Comparison of ENCODE assay signal across 14 cellular contexts in the genomic region with DNA sequence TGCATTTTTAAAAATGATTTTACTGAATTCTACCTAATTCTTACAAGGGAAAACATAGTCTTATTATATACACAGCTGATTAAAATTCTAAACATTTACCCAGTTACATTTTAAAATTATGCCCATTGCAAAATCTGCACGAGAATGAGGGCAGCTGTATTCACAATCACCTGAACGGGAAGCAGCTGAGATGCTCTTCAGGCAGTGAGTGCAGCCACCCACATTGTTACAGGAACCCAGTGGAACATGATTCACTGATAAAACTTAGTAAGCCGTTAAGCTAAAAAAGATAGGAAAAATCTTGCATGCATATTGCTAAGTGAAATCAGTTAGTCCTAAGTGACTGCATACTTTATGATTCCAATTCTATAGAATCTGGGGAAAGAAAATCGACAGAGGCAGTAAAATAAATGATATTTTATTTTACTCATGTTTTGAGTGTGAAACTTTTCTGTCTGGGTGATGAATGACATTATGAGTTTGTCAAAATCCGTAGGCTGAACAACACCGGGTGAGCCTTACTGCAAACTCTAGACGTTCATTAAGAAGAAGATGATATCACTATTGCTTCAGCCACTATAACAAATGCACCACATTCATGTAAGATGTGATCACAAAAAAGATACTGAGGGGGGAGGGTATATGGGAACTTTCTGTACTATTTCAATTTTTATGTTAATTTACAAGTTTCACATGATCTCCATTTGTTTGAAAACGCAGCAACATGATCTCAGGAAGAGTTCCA. TPM values are rescaled to one million over a fixed set of nuclear protein-coding genes. Genes with fewer than 3 reads are reported as not detected.
DNase-seq lines count a peak whose midpoint lies in the region; ATAC-seq lines count a peak whose summit lies in the region.
"Had no signal": no experiment of that assay in that cellular context is flagged by ENCODE, and none has a peak within 500 bp of the region (broad histone marks: within the 10 kb centered on the region; RNA-seq: fewer than 3 reads in every experiment).

No MANE protein-coding gene starts in this region.

- no peak for DNase-seq in activated naive CD4-positive, alpha-beta T cell treated with anti-CD3 and anti-CD28 coated beads, Interleukin-2, amount 10 ng/mL, durations not matched to agents 7 days and 5 days
- DNase-seq in activated naive CD4-positive, alpha-beta T cell treated with Interleukin-2 at 50 U/mL for 16 hours, result no peak
- peak; percentile 18 for DNase-seq in SHP77 treated with DMSO at 0.1 percent for 48 hours (lab: John Stamatoyannopoulos, UW)
- no peak for DNase-seq in effector memory CD8-positive, alpha-beta T cell
- DNase-seq in stimulated activated naive CD8-positive, alpha-beta T cell treated with anti-CD3 and anti-CD28 coated beads, Interleukin-15, amount 100 ng/mL, for 72 hours, result no peak
- DNase-seq in NCI-H446 (lab: John Stamatoyannopoulos, UW), result no peak
- no peak for DNase-seq in H4 (ENCODE audit: low spot score)
- DNase-seq: AML-193, lower lobe of right lung, naive B cell, NCI-H2081 treated with DMSO at 0.1 percent for 48 hours, NCI-H774 had no signal

- no peaks in the 10 kb centered on the region for H3K9me3 Mint-ChIP-seq in activated naive CD4-positive, alpha-beta T cell treated with anti-CD3 and anti-CD28 coated beads, Interleukin-2, amount 10 ng/mL, durations not matched to agents 7 days and 5 days
- no peaks in the 10 kb centered on the region for H3K9me3 Mint-ChIP-seq in effector memory CD8-positive, alpha-beta T cell
- H3K9me3 Mint-ChIP-seq in stimulated activated naive CD8-positive, alpha-beta T cell treated with anti-CD3 and anti-CD28 coated beads, Interleukin-15, amount 100 ng/mL, for 72 hours, result no peaks in the 10 kb centered on the region
- H3K9me3 Mint-ChIP-seq: type B pancreatic cell had no signal

- peak overlapping the region; percentile 49 for H3K4me3 Mint-ChIP-seq in activated naive CD4-positive, alpha-beta T cell treated with anti-CD3 and anti-CD28 coated beads, Interleukin-2, amount 10 ng/mL, durations not matched to agents 7 days and 5 days
- H3K4me3 Mint-ChIP-seq in effector memory CD8-positive, alpha-beta T cell, result peak overlapping the region; percentile 64 to 75
- H3K4me3 Mint-ChIP-seq in stimulated activated naive CD8-positive, alpha-beta T cell treated with anti-CD3 and anti-CD28 coated beads, Interleukin-15, amount 100 ng/mL, for 72 hours, result peak overlapping the region; percentile 75 to 76
- H3K4me3 Mint-ChIP-seq: naive B cell, type B pancreatic cell had no signal

- CTCF ChIA-PET in activated naive CD4-positive, alpha-beta T cell treated with anti-CD3 and anti-CD28 coated beads, Interleukin-2, amount 10 ng/mL, durations not matched to agents 7 days and 5 days (lab: Charles Lee), result interaction anchor here (0.7 to 1.4 kb wide), 4 partner anchors 12 to 30 kb away, joined by 3 to 8 read pairs (median 5); no protein-coding TSS in a partner anchor

- no peaks in the 10 kb centered on the region for H3K36me3 Mint-ChIP-seq in activated naive CD4-positive, alpha-beta T cell treated with anti-CD3 and anti-CD28 coated beads, Interleukin-2, amount 10 ng/mL, durations not matched to agents 7 days and 5 days
- H3K36me3 Mint-ChIP-seq in effector memory CD8-positive, alpha-beta T cell (ENCODE audit: insufficient read depth), result peaks cover 6% of the 10 kb centered on the region
- H3K36me3 Mint-ChIP-seq: naive B cell, type B pancreatic cell had no signal

- peaks cover 42% of the 10 kb centered on the region for H3K4me1 Mint-ChIP-seq in activated naive CD4-positive, alpha-beta T cell treated with anti-CD3 and anti-CD28 coated beads, Interleukin-2, amount 10 ng/mL, durations not matched to agents 7 days and 5 days
- H3K4me1 Mint-ChIP-seq in effector memory CD8-positive, alpha-beta T cell (ENCODE audit: low read depth in 2 of 2), result peaks cover 35% of the 10 kb centered on the region in 2 donors
- H3K4me1 Mint-ChIP-seq in stimulated activated naive CD8-positive, alpha-beta T cell treated with anti-CD3 and anti-CD28 coated beads, Interleukin-15, amount 100 ng/mL, for 72 hours, result peaks cover 82% of the 10 kb centered on the region
- H3K4me1 Mint-ChIP-seq: naive B cell had no signal

- peaks cover 3% of the 10 kb centered on the region for H3K27me3 Mint-ChIP-seq in activated naive CD4-positive, alpha-beta T cell treated with anti-CD3 and anti-CD28 coated beads, Interleukin-2, amount 10 ng/mL, durations not matched to agents 7 days and 5 days
- peaks cover 7 to 12% of the 10 kb centered on the region in 2 donors for H3K27me3 Mint-ChIP-seq in effector memory CD8-positive, alpha-beta T cell
- H3K27me3 Mint-ChIP-seq in stimulated activated naive CD8-positive, alpha-beta T cell treated with anti-CD3 and anti-CD28 coated beads, Interleukin-15, amount 100 ng/mL, for 72 hours, result no peaks in the 10 kb centered on the region

- ATAC-seq in effector memory CD8-positive, alpha-beta T cell (replicated peaks), result peak; percentile 31
- peak; percentile 70 for ATAC-seq in stimulated activated naive CD8-positive, alpha-beta T cell treated with anti-CD3 and anti-CD28 coated beads, Interleukin-15, amount 100 ng/mL, for 72 hours
- ATAC-seq in GM19463 (IDR thresholded peaks at IDR 0.05; ENCODE audit: unreplicated experiment), result no peak
- ATAC-seq: lower lobe of right lung had no signal

- peak overlapping the region; percentile 80 for H3K27ac Mint-ChIP-seq in activated naive CD4-positive, alpha-beta T cell treated with anti-CD3 and anti-CD28 coated beads, Interleukin-2, amount 10 ng/mL, durations not matched to agents 7 days and 5 days
- H3K27ac Mint-ChIP-seq in effector memory CD8-positive, alpha-beta T cell, result peak overlapping the region; percentile 71 to 81
- H3K27ac Mint-ChIP-seq in stimulated activated naive CD8-positive, alpha-beta T cell treated with anti-CD3 and anti-CD28 coated beads, Interleukin-15, amount 100 ng/mL, for 72 hours, result peak overlapping the region; percentile 95
- H3K27ac Mint-ChIP-seq: naive B cell, type B pancreatic cell had no signal

RNA-seq across cellular contexts. Expression of a gene that starts 39.1 kb away (rescaled TPM):
- total RNA-seq in H4 (2014; rRNA removed; shearing (Covaris generic)), result 0.04 TPM in 1 of 2 replicates, not detected in the other

RNA-seq across cellular contexts. Expression of a gene that starts 51.4 kb away (rescaled TPM):
- not detected in 2 replicates for total RNA-seq in H4 (2014; rRNA removed; shearing (Covaris generic))
- total RNA-seq: lower lobe of right lung had no signal
